9 cellular contexts compared by ENCODE assay signal in genomic region chr15:37094542-37095196, GRCh38. TPM values are rescaled to one million over a fixed set of nuclear protein-coding genes. Genes with fewer than 3 reads are reported as not detected.
A peak's percentile ranks its signal among the peaks of the same experiment; 100 is the strongest.
DNase-seq lines count a peak whose midpoint lies in the region; ATAC-seq and TF ChIP-seq lines count a peak whose summit lies in the region.
"Had no signal": no experiment of that assay in that cellular context is flagged by ENCODE, and none has a peak within 500 bp of the region (broad histone marks: within the 10 kb centered on the region; RNA-seq: fewer than 3 reads in every experiment).

No MANE protein-coding gene starts in this region.

- 33 to 52% methylated on average over 11 of the region's 11 CpGs for WGBS in lung, 2 donors
- 15 to 23% methylated on average over 8 to 11 of the region's 11 CpGs for WGBS in transverse colon (ENCODE audit: low coverage in 1 of 2), 2 donors

- H3K27ac Mint-ChIP-seq in activated CD4-positive, alpha-beta T cell treated with anti-CD3 and anti-CD28 coated beads, Interleukin-2, amount 10 ng/mL, durations not matched to agents 7 days and 5 days, result no peak overlapping the region

- POLR2A ChIA-PET in activated CD4-positive, alpha-beta T cell treated with anti-CD3 and anti-CD28 coated beads, Interleukin-2, amount 10 ng/mL, durations not matched to agents 7 days and 5 days (lab: Charles Lee), result no interaction called here

- H3K27ac ChIP-seq in cingulate gyrus (ENCODE audit: low read depth, low read length), result peak overlapping the region; percentile 52
- H3K27ac ChIP-seq in lung (ENCODE audit: low read depth in 1 of 2, low read length in 1 of 2), result peak overlapping the region; percentile 67 to 97
- peak overlapping the region; percentile 82 to 98 (median 90) for H3K27ac ChIP-seq in transverse colon
- H3K27ac ChIP-seq: SK-N-MC had no signal

- H3K36me3 ChIP-seq in lung (ENCODE audit: control insufficient read depth in 2 of 2, insufficient read depth in 2 of 2, low read length in 2 of 2) (peaks cover 0 to 8% of the 10 kb centered on the region in 2 donors), transverse colon (no peaks in the 10 kb centered on the region)

- no peak for TF ChIP-seq EP300 in transverse colon (IDR thresholded peaks at IDR 0.05; ENCODE audit: low read depth)

- DNase-seq in M059J (ENCODE audit: low read depth) (peak; percentile 50), lung (ENCODE audit: low spot score) (no peak), transverse colon (no peak), OCI-M2 (lab: John Stamatoyannopoulos, UW; ENCODE audit: unreplicated experiment) (no peak), DMS 273 treated with DMSO at 0.1 percent for 48 hours (lab: John Stamatoyannopoulos, UW) (no peak)
- DNase-seq in activated CD4-positive, alpha-beta T cell treated with anti-CD3 and anti-CD28 coated beads, Interleukin-2, amount 10 ng/mL, durations not matched to agents 7 days and 5 days, result no peak

- CTCF ChIA-PET in activated CD4-positive, alpha-beta T cell treated with anti-CD3 and anti-CD28 coated beads, Interleukin-2, amount 10 ng/mL, durations not matched to agents 7 days and 5 days (lab: Charles Lee), result no interaction called here

- H3K4me3 ChIP-seq in lung, result no peak overlapping the region
- peak overlapping the region; percentile 17 to 72 (median 59) for H3K4me3 ChIP-seq in transverse colon
- H3K4me3 ChIP-seq: SK-N-MC had no signal

- no peak overlapping the region for H3K4me3 Mint-ChIP-seq in activated CD4-positive, alpha-beta T cell treated with anti-CD3 and anti-CD28 coated beads, Interleukin-2, amount 10 ng/mL, durations not matched to agents 7 days and 5 days

- H3K4me1 Mint-ChIP-seq in activated CD4-positive, alpha-beta T cell treated with anti-CD3 and anti-CD28 coated beads, Interleukin-2, amount 10 ng/mL, durations not matched to agents 7 days and 5 days, result peaks cover 10% of the 10 kb centered on the region

- TF ChIP-seq POLR2A in transverse colon (IDR thresholded peaks at IDR 0.05), result no peak

- no peak for ATAC-seq in lung (ENCODE audit: insufficient read depth, low FRiP score)

- H3K27me3 ChIP-seq in lung (ENCODE audit: control insufficient read depth, insufficient read depth), result no peaks in the 10 kb centered on the region
- peaks cover 72% of the 10 kb centered on the region for H3K27me3 ChIP-seq in transverse colon

- in situ Hi-C loops in transverse colon (cut with MboI; ENCODE audit: low pct_ligation_motif_present in 1 of 4, low pct_unique_long_range_greater_than_20kb in 1 of 4, low sequenced_read_pairs in 3 of 4), result no loop called here

- no peaks in the 10 kb centered on the region for H3K36me3 Mint-ChIP-seq in activated CD4-positive, alpha-beta T cell treated with anti-CD3 and anti-CD28 coated beads, Interleukin-2, amount 10 ng/mL, durations not matched to agents 7 days and 5 days (ENCODE audit: low read depth)

- peaks cover 0 to 9% of the 10 kb centered on the region in 2 donors for H3K4me1 ChIP-seq in lung (ENCODE audit: control insufficient read depth in 2 of 2, insufficient read depth in 2 of 2, low read length in 2 of 2)
- peaks cover 0 to 13% (median 2%) of the 10 kb centered on the region in 4 donors for H3K4me1 ChIP-seq in transverse colon

- peaks cover 69% of the 10 kb centered on the region for H3K27me3 Mint-ChIP-seq in activated CD4-positive, alpha-beta T cell treated with anti-CD3 and anti-CD28 coated beads, Interleukin-2, amount 10 ng/mL, durations not matched to agents 7 days and 5 days

- no peaks in the 10 kb centered on the region for H3K9me3 Mint-ChIP-seq in activated CD4-positive, alpha-beta T cell treated with anti-CD3 and anti-CD28 coated beads, Interleukin-2, amount 10 ng/mL, durations not matched to agents 7 days and 5 days

- TF ChIP-seq CTCF in lung (IDR thresholded peaks at IDR 0.05; ENCODE audit: control extremely low read depth, extremely low read depth) (no peak), transverse colon (IDR thresholded peaks at IDR 0.05) (no peak)

- H3K9me3 ChIP-seq in lung (ENCODE audit: control insufficient read depth in 2 of 2, insufficient read depth in 1 of 2, low read length in 1 of 2) (no peaks in the 10 kb centered on the region), transverse colon (no peaks in the 10 kb centered on the region)

- intact Hi-C loops in transverse colon (cut with DNase I; ENCODE audit: low total_unique reads), result loop anchor here (5.0 kb wide), 2 partner anchors 38 to 207 kb away; no protein-coding TSS in a partner anchor

RNA-seq across cellular contexts. Expression of gene MEIS2, which starts 5.7 kb away (rescaled TPM):
- total RNA-seq in M059J (2014; rRNA removed; shearing (Covaris generic)), result 27.7 and 32.9 TPM in 2 replicates
- total RNA-seq in lung, result 10 to 100 TPM; 18.9 to 47.5 TPM
- 1 to 10 TPM; 5.6 to 8.4 TPM for polyA plus RNA-seq in lung
- 10 to 100 TPM; 16.5 to 43.4 (median 32.7) TPM for total RNA-seq in transverse colon
- total RNA-seq in activated CD4-positive, alpha-beta T cell treated with anti-CD3 and anti-CD28 coated beads, Interleukin-2, amount 10 ng/mL, durations not matched to agents 7 days and 5 days, result not detected
- total RNA-seq: activated CD8-positive, alpha-beta memory T cell treated with anti-CD3 and anti-CD28 coated beads for 36 hours had no signal

Comparison
In these comparisons a context has a peak if more than half of its experiments do, and no peak if none do; other contexts are left out.
1. RNA of gene MEIS2, which starts 5.7 kb away (total RNA-seq): 18.9 to 47.5 TPM in lung, 16.5 to 43.4 TPM in transverse colon and 27.7 to 32.9 TPM in M059J; not detected in activated CD4-positive, alpha-beta T cell treated with anti-CD3 and anti-CD28 coated beads, Interleukin-2, amount 10 ng/mL, durations not matched to agents 7 days and 5 days; every median in the first group is over 10 times any median in the second.
2. Peak in every context shown above with its lines, with median percentiles within 50 percentile points of each other: H3K27ac ChIP-seq.